Comparison of ENCODE assay signal across 17 cellular contexts in the genomic region with DNA sequence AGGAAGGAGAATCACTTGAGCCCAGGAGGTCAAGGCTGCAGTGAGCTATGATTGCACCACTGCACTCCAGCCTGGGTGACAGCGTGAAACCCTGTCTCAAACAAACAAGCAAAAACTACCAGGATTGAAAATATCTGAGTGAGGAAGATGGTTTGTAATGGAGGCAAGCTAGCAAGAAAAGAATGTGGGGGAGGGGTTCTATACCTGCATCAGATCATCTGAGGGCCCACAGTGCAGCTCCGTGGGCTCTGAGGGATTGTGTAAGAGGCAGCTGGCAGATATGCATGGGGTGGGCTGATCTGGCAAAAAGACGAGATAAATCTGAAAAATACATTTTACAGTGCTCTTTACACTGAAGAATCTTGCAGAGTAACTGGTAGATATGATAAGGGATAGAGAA. TPM values are rescaled to one million over a fixed set of nuclear protein-coding genes. Genes with fewer than 3 reads are reported as not detected.
DNase-seq lines count a peak whose midpoint lies in the region; ATAC-seq and TF ChIP-seq lines count a peak whose summit lies in the region.
"Had no signal": no experiment of that assay in that cellular context is flagged by ENCODE, and none has a peak within 500 bp of the region (broad histone marks: within the 10 kb centered on the region; RNA-seq: fewer than 3 reads in every experiment).

No MANE protein-coding gene starts in this region.

- no peak for TF ChIP-seq CTCF in activated CD8-positive, alpha-beta T cell treated with anti-CD3 and anti-CD28 coated beads for 36 hours (IDR thresholded peaks at IDR 0.05)

- CTCF ChIA-PET in activated CD8-positive, alpha-beta T cell treated with anti-CD3 and anti-CD28 coated beads for 36 hours (lab: Charles Lee): interaction anchor here (1.1 to 10.7 kb wide), 12 partner anchors 10 to 111 kb away, joined by 3 to 120 read pairs (median 8); no protein-coding TSS in a partner anchor

- no peaks in the 10 kb centered on the region for H3K27me3 Mint-ChIP-seq in T-helper 1 cell treated with Interleukin-12 subunit alpha and Interleukin-12 subunit beta and Interleukin-4 antibody, amounts not matched to agents 30 μg/mL and 1 μg/mL, for 36 hours (ENCODE audit: low read depth)
- peaks cover 1% of the 10 kb centered on the region for H3K27me3 Mint-ChIP-seq in IgD-negative memory B cell
- no peaks in the 10 kb centered on the region for H3K27me3 Mint-ChIP-seq in activated CD8-positive, alpha-beta T cell treated with anti-CD3 and anti-CD28 coated beads for 36 hours
- no peaks in the 10 kb centered on the region for H3K27me3 Mint-ChIP-seq in naive B cell

- peaks cover 77% of the 10 kb centered on the region for H3K4me1 Mint-ChIP-seq in T-helper 1 cell treated with Interleukin-12 subunit alpha and Interleukin-12 subunit beta and Interleukin-4 antibody, amounts not matched to agents 30 μg/mL and 1 μg/mL, for 36 hours (ENCODE audit: low read depth)
- H3K4me1 Mint-ChIP-seq in IgD-negative memory B cell (peaks cover 63 to 74% (median 66%) of the 10 kb centered on the region in 3 donors), naive B cell (peaks cover 68 to 82% (median 75%) of the 10 kb centered on the region in 3 donors)
- H3K4me1 Mint-ChIP-seq in activated CD8-positive, alpha-beta T cell treated with anti-CD3 and anti-CD28 coated beads for 36 hours (ENCODE audit: low read depth): peaks cover 86% of the 10 kb centered on the region

- intact Hi-C loops in activated CD8-positive, alpha-beta T cell treated with anti-CD3 and anti-CD28 coated beads for 36 hours (cut with micrococcal nuclease): loop anchor here (2.0 to 5.0 kb wide), 3 partner anchors 51 to 249 kb away; partner anchors contain the start of gene N4BP2

- peak overlapping the region; percentile 61 for H3K27ac Mint-ChIP-seq in T-helper 1 cell treated with Interleukin-12 subunit alpha and Interleukin-12 subunit beta and Interleukin-4 antibody, amounts not matched to agents 30 μg/mL and 1 μg/mL, for 36 hours
- peak overlapping the region; percentile 84 to 97 (median 97) for H3K27ac Mint-ChIP-seq in IgD-negative memory B cell
- H3K27ac Mint-ChIP-seq in activated CD8-positive, alpha-beta T cell treated with anti-CD3 and anti-CD28 coated beads for 36 hours: peak overlapping the region; percentile 83
- H3K27ac Mint-ChIP-seq in naive B cell: peak overlapping the region; percentile 95 to 100 (median 98)

- H3K9me3 Mint-ChIP-seq in T-helper 1 cell treated with Interleukin-12 subunit alpha and Interleukin-12 subunit beta and Interleukin-4 antibody, amounts not matched to agents 30 μg/mL and 1 μg/mL, for 36 hours: peaks cover 10% of the 10 kb centered on the region
- H3K9me3 Mint-ChIP-seq in IgD-negative memory B cell (peaks cover 0 to 5% (median 0%) of the 10 kb centered on the region in 3 donors), naive B cell (peaks cover 0 to 5% (median 2%) of the 10 kb centered on the region in 7 donors)
- H3K9me3 Mint-ChIP-seq in activated CD8-positive, alpha-beta T cell treated with anti-CD3 and anti-CD28 coated beads for 36 hours: peaks cover 9% of the 10 kb centered on the region

- no peak for ATAC-seq in activated CD8-positive, alpha-beta T cell treated with anti-CD3 and anti-CD28 coated beads for 36 hours
- ATAC-seq in naive B cell (ENCODE audit: low read depth in 2 of 2) (no peak), HG03460 (IDR thresholded peaks at IDR 0.05; ENCODE audit: unreplicated experiment) (no peak), HG03045 (IDR thresholded peaks at IDR 0.05; ENCODE audit: unreplicated experiment) (no peak)
- ATAC-seq: left lung had no signal

- POLR2A ChIA-PET in activated CD8-positive, alpha-beta T cell treated with anti-CD3 and anti-CD28 coated beads for 36 hours (lab: Charles Lee): interaction anchor here (0.5 to 18.4 kb wide), 15 partner anchors 11 to 120 kb away, joined by 3 to 326 read pairs (median 6); partner anchors contain the start of gene RHOH

- DNase-seq in T-helper 1 cell: no peak
- no peak for DNase-seq in activated CD8-positive, alpha-beta T cell treated with anti-CD3 and anti-CD28 coated beads for 36 hours
- DNase-seq in naive B cell: no peak
- no peak for DNase-seq in AML-193 (lab: John Stamatoyannopoulos, UW)
- DNase-seq: activated CD4-positive, CD25-positive, alpha-beta regulatory T cell treated with anti-CD3 and anti-CD28 coated beads, Interleukin-2, amount 50 U/mL, for 72 hours; activated gamma-delta T cell treated with Interleukin-2 at 50 U/mL for 16 hours; effector CD8-positive, alpha-beta T cell; GDM1; left lung; NCI-H2081; NCI-H524 treated with DMSO at 0.1 percent for 48 hours; substantia nigra had no signal

- peaks cover 14% of the 10 kb centered on the region for H3K36me3 Mint-ChIP-seq in T-helper 1 cell treated with Interleukin-12 subunit alpha and Interleukin-12 subunit beta and Interleukin-4 antibody, amounts not matched to agents 30 μg/mL and 1 μg/mL, for 36 hours (ENCODE audit: low read depth)
- H3K36me3 Mint-ChIP-seq in IgD-negative memory B cell (no peaks in the 10 kb centered on the region), naive B cell (peaks cover 0 to 7% of the 10 kb centered on the region in 2 donors)
- peaks cover 18% of the 10 kb centered on the region for H3K36me3 Mint-ChIP-seq in activated CD8-positive, alpha-beta T cell treated with anti-CD3 and anti-CD28 coated beads for 36 hours (ENCODE audit: low read depth)

- H3K4me3 Mint-ChIP-seq in T-helper 1 cell treated with Interleukin-12 subunit alpha and Interleukin-12 subunit beta and Interleukin-4 antibody, amounts not matched to agents 30 μg/mL and 1 μg/mL, for 36 hours: peak overlapping the region; percentile 5
- H3K4me3 Mint-ChIP-seq in IgD-negative memory B cell: peak overlapping the region in 3 of 4 donors; percentile 71 to 91 (median 90)
- peak overlapping the region; percentile 12 for H3K4me3 Mint-ChIP-seq in activated CD8-positive, alpha-beta T cell treated with anti-CD3 and anti-CD28 coated beads for 36 hours
- H3K4me3 Mint-ChIP-seq in naive B cell: peak overlapping the region; percentile 36 to 91 (median 79)

RNA-seq across cellular contexts. Expression of gene CHRNA9, which starts 28.9 kb away (rescaled TPM):
- polyA plus RNA-seq in IgD-negative memory B cell (not detected), naive B cell (ENCODE audit: low read depth in 6 of 6) (under 1 TPM in 1 of 6 donors, not detected in 5; 0.25 TPM)
- under 1 TPM; 0.11 to 0.38 TPM for total RNA-seq in activated CD8-positive, alpha-beta T cell treated with anti-CD3 and anti-CD28 coated beads for 36 hours
- total RNA-seq: left lung, posterior vena cava had no signal

Comparison
In these comparisons a context has a peak if more than half of its experiments do, and no peak if none do; other contexts are left out.
1. H3K4me3 Mint-ChIP-seq: peak in every context shown above with its lines; median percentile 90 in IgD-negative memory B cell; 79 in naive B cell; 12 in activated CD8-positive, alpha-beta T cell treated with anti-CD3 and anti-CD28 coated beads for 36 hours; 5 in T-helper 1 cell treated with Interleukin-12 subunit alpha and Interleukin-12 subunit beta and Interleukin-4 antibody, amounts not matched to agents 30 μg/mL and 1 μg/mL, for 36 hours.